Comparison of ENCODE assay signal across 1 cellular context in genomic region chr17:49031965-49032928, GRCh38.
TF ChIP-seq lines count a peak whose summit lies in the region.

No MANE protein-coding gene starts in this region.

TF ChIP-seq in K562, 482 proteins besides CTCF, POLR2A, EP300 and RAD21 (continued from another document):
- TF ChIP-seq PRDM10 (IDR thresholded peaks at IDR 0.05; ENCODE audit: partially characterized antibody), result peak; percentile 41
